ENCODE assay signal across 29 cellular contexts in genomic region chr13:44333950-44334675, GRCh38. TPM values are rescaled to one million over a fixed set of nuclear protein-coding genes. Genes with fewer than 3 reads are reported as not detected.
"Had no signal": no experiment of that assay in that cellular context is flagged by ENCODE, and none has a peak within 500 bp of the region (broad histone marks: within the 10 kb centered on the region; RNA-seq: fewer than 3 reads in every experiment).

No MANE protein-coding gene starts in this region.

- ATAC-seq: activated CD8-positive, alpha-beta T cell treated with anti-CD3 and anti-CD28 coated beads for 36 hours; activated T-cell treated with anti-CD3 and anti-CD28 coated beads, Interleukin-2, amount 50 U/mL, for 72 hours; activated T-helper 17 cell treated with anti-CD3 and anti-CD28 coated beads, Interleukin-2, amount 50 U/mL, for 72 hours; Panc1 had no signal

- H3K27me3 ChIP-seq: breast epithelium, MG63, SJCRH30 had no signal

- H3K36me3 Mint-ChIP-seq: activated naive CD8-positive, alpha-beta T cell treated with anti-CD3 and anti-CD28 coated beads for 36 hours had no signal

- H3K27ac Mint-ChIP-seq: activated CD4-positive, alpha-beta T cell treated with anti-CD3 and anti-CD28 coated beads, Interleukin-2, amount 10 ng/mL, durations not matched to agents 24 days and 14 days; activated CD8-positive, alpha-beta T cell treated with anti-CD3 and anti-CD28 coated beads for 36 hours; activated naive CD8-positive, alpha-beta T cell treated with anti-CD3 and anti-CD28 coated beads for 36 hours; activated T-cell treated with anti-CD3 and anti-CD28 coated beads, Interleukin-2, amount 50 U/mL, for 72 hours; activated T-helper 17 cell treated with anti-CD3 and anti-CD28 coated beads, Interleukin-2, amount 50 U/mL, for 72 hours had no signal

- H3K4me3 ChIP-seq: breast epithelium, MG63, SJCRH30, SK-N-MC had no signal

- H3K9me3 Mint-ChIP-seq: activated CD4-positive, alpha-beta T cell treated with anti-CD3 and anti-CD28 coated beads, Interleukin-2, amount 10 ng/mL, durations not matched to agents 24 days and 14 days; activated CD8-positive, alpha-beta T cell treated with anti-CD3 and anti-CD28 coated beads for 36 hours; activated naive CD8-positive, alpha-beta T cell treated with anti-CD3 and anti-CD28 coated beads for 36 hours; activated T-cell treated with anti-CD3 and anti-CD28 coated beads, Interleukin-2, amount 50 U/mL, for 72 hours; activated T-helper 17 cell treated with anti-CD3 and anti-CD28 coated beads, Interleukin-2, amount 50 U/mL, for 72 hours had no signal

- H3K27me3 Mint-ChIP-seq: activated CD4-positive, alpha-beta T cell treated with anti-CD3 and anti-CD28 coated beads, Interleukin-2, amount 10 ng/mL, durations not matched to agents 24 days and 14 days; activated naive CD8-positive, alpha-beta T cell treated with anti-CD3 and anti-CD28 coated beads for 36 hours had no signal

- H3K36me3 ChIP-seq: breast epithelium, MG63, SJCRH30 had no signal

- H3K9me3 ChIP-seq: breast epithelium, MG63, SJCRH30 had no signal

- DNase-seq: activated CD4-positive, alpha-beta T cell treated with anti-CD3 and anti-CD28 coated beads, Interleukin-2, amount 10 ng/mL, durations not matched to agents 24 days and 14 days; activated CD4-positive, alpha-beta T cell treated with anti-CD3 and anti-CD28 coated beads, Interleukin-2, amount 50 U/mL, for 4 hours; activated CD8-positive, alpha-beta T cell treated with anti-CD3 and anti-CD28 coated beads for 36 hours; activated effector memory CD4-positive, alpha-beta T cell treated with anti-CD3 and anti-CD28 coated beads, Interleukin-2, amount 50 U/mL, for 16 hours; activated naive CD4-positive, alpha-beta T cell; activated naive CD4-positive, alpha-beta T cell treated with anti-CD3 and anti-CD28 coated beads, Interleukin-2, amount 50 U/mL, for 16 hours; activated naive CD8-positive, alpha-beta T cell treated with anti-CD3 and anti-CD28 coated beads for 36 hours; activated T-cell treated with anti-CD3 and anti-CD28 coated beads, Interleukin-2, amount 50 U/mL, for 1 hour; activated T-cell treated with anti-CD3 and anti-CD28 coated beads, Interleukin-2, amount 50 U/mL, for 72 hours; amniotic stem cell; aorta; central memory CD4-positive, alpha-beta T cell; MG63; MV-4-11; NCI-H1092; NCI-H187; NCI-H2029 treated with DMSO at 0.1 percent for 48 hours; NCI-H2107; NCI-H2171; NCI-H446; NCI-H510A treated with DMSO at 0.1 percent for 48 hours; SHP77; SJCRH30; T1000 had no signal

- H3K27ac ChIP-seq: SJCRH30 had no signal

- H3K4me3 Mint-ChIP-seq: activated CD4-positive, alpha-beta T cell treated with anti-CD3 and anti-CD28 coated beads, Interleukin-2, amount 10 ng/mL, durations not matched to agents 24 days and 14 days; activated CD8-positive, alpha-beta T cell treated with anti-CD3 and anti-CD28 coated beads for 36 hours; activated naive CD8-positive, alpha-beta T cell treated with anti-CD3 and anti-CD28 coated beads for 36 hours; activated T-cell treated with anti-CD3 and anti-CD28 coated beads, Interleukin-2, amount 50 U/mL, for 72 hours; activated T-helper 17 cell treated with anti-CD3 and anti-CD28 coated beads, Interleukin-2, amount 50 U/mL, for 72 hours had no signal

RNA-seq across cellular contexts. Expression of gene SERP2, which starts 39.5 kb away (rescaled TPM):
- total RNA-seq: activated CD4-positive, alpha-beta T cell treated with anti-CD3 and anti-CD28 coated beads, Interleukin-2, amount 10 ng/mL, durations not matched to agents 24 days and 14 days; activated T-helper 17 cell treated with anti-CD3 and anti-CD28 coated beads, Interleukin-2, amount 50 U/mL, for 72 hours; SJCRH30; T-helper 2 cell treated with Interferon-gamma antibody and Interleukin-4, amounts not matched to agents 100 ng/mL and 5 ng/mL, for 36 hours had no signal
